In genomic region chr7:24885305-24885704, GRCh38 we compare ENCODE assay signal across 14 cellular contexts.
DNase-seq lines count a peak whose midpoint lies in the region; ATAC-seq and TF ChIP-seq lines count a peak whose summit lies in the region.
"Had no signal": no experiment of that assay in that cellular context is flagged by ENCODE, and none has a peak within 500 bp of the region (broad histone marks: within the 10 kb centered on the region; RNA-seq: fewer than 3 reads in every experiment).

No MANE protein-coding gene starts in this region.

- no peaks in the 10 kb centered on the region for H3K9me2 ChIP-seq in Karpas-422 (replicated peaks; ENCODE audit: insufficient read depth, low read length)

- no peaks in the 10 kb centered on the region for H4K20me1 ChIP-seq in Karpas-422 (ENCODE audit: insufficient read depth, low read depth, low read length)

- H2AFZ ChIP-seq in Karpas-422 (ENCODE audit: low read length), result no peak overlapping the region

- peak; percentile 44 for DNase-seq in DMS53 treated with DMSO at 0.1 percent for 48 hours (lab: John Stamatoyannopoulos, UW; ENCODE audit: unreplicated experiment)
- DNase-seq in Karpas-422, result peak; percentile 65
- DNase-seq in NCI-H82 treated with DMSO at 0.1 percent for 48 hours (lab: John Stamatoyannopoulos, UW; ENCODE audit: unreplicated experiment), result peak; percentile 9
- no peak for DNase-seq in left lobe of liver (ENCODE audit: low spot score)
- no peak for DNase-seq in activated CD8-positive, alpha-beta memory T cell treated with anti-CD3 and anti-CD28 coated beads for 24 hours
- no peak for DNase-seq in WTC11 (ENCODE audit: low spot score)
- DNase-seq: activated gamma-delta T cell; HFFc6; kidney glomerular epithelial cell; ovary; stimulated activated naive CD4-positive, alpha-beta T cell had no signal

- peaks cover 79% of the 10 kb centered on the region for H3K79me2 ChIP-seq in Karpas-422 (ENCODE audit: low read length)

- CTCF ChIA-PET in WTC11 (lab: Charles Lee), result interaction anchor here (1.0 to 1.5 kb wide), 2 partner anchors 73 to 209 kb away, joined by 3 to 4 read pairs; no protein-coding TSS in a partner anchor

- POLR2A ChIA-PET in WTC11 (lab: Charles Lee), result no interaction called here

- no peak for TF ChIP-seq CTCF in WTC11 (IDR thresholded peaks at IDR 0.05)

- ATAC-seq in left lobe of liver, result peak; percentile 44
- ATAC-seq in HG03280 (IDR thresholded peaks at IDR 0.05; ENCODE audit: unreplicated experiment), result no peak
- no peak for ATAC-seq in WTC11

- H3K4me3 ChIP-seq in Karpas-422 (ENCODE audit: low read length), result no peak overlapping the region
- H3K4me3 ChIP-seq: ovary, SJSA1, smooth muscle cell had no signal

- H3K4me3 Mint-ChIP-seq in WTC11, result no peak overlapping the region
- H3K4me3 Mint-ChIP-seq: HFFc6 had no signal

- no peak overlapping the region for H3K27ac Mint-ChIP-seq in WTC11

- peak overlapping the region; percentile 99 for H3K27ac ChIP-seq in Karpas-422 (ENCODE audit: low read length)
- H3K27ac ChIP-seq: ovary, SJSA1 had no signal

- H3K9me3 Mint-ChIP-seq in WTC11, result no peaks in the 10 kb centered on the region
- H3K9me3 Mint-ChIP-seq: HFFc6 had no signal

- H3K9me3 ChIP-seq in Karpas-422 (ENCODE audit: low read length), result no peaks in the 10 kb centered on the region
- H3K9me3 ChIP-seq: ovary, SJSA1 had no signal

- H3K9ac ChIP-seq in Karpas-422 (ENCODE audit: low read length), result peak overlapping the region; percentile 7

- peaks cover 100% of the 10 kb centered on the region for H3K4me1 ChIP-seq in Karpas-422 (ENCODE audit: low read length)

- peaks cover 32% of the 10 kb centered on the region for H3K36me3 ChIP-seq in Karpas-422 (ENCODE audit: insufficient read depth, low read length)
- H3K36me3 ChIP-seq: ovary, SJSA1 had no signal

- H3K27me3 Mint-ChIP-seq in WTC11 (ENCODE audit: low read depth), result no peaks in the 10 kb centered on the region

- no peaks in the 10 kb centered on the region for H3K27me3 ChIP-seq in Karpas-422 (ENCODE audit: low read length)
- H3K27me3 ChIP-seq: ovary, SJSA1 had no signal

- peaks cover 41% of the 10 kb centered on the region for H3K4me1 Mint-ChIP-seq in WTC11

- H3K36me3 Mint-ChIP-seq in WTC11, result no peaks in the 10 kb centered on the region

- H3K4me2 ChIP-seq in Karpas-422 (ENCODE audit: low read depth, low read length, poor library complexity, severe bottlenecking), result peak overlapping the region; percentile 71
- H3K4me2 ChIP-seq: smooth muscle cell had no signal

TF ChIP-seq in WTC11, 78 proteins besides CTCF, POLR2A, EP300 and RAD21:
- TF ChIP-seq ZNF219 (CRISPR knock-in tag; IDR thresholded peaks at IDR 0.05; ENCODE audit: borderline replicate concordance) (no peak), CREM (CRISPR knock-in tag; IDR thresholded peaks at IDR 0.05) (no peak), USF1 (CRISPR knock-in tag; IDR thresholded peaks at IDR 0.05) (no peak), MXD4 (CRISPR knock-in tag; IDR thresholded peaks at IDR 0.05; ENCODE audit: borderline replicate concordance) (no peak), CREB1 (CRISPR knock-in tag; IDR thresholded peaks at IDR 0.05) (no peak), NFYB (CRISPR knock-in tag; conservative IDR thresholded peaks at IDR 0.05; ENCODE audit: low read depth) (no peak), RORB (CRISPR knock-in tag; IDR thresholded peaks at IDR 0.05) (no peak), CBFB (CRISPR knock-in tag; IDR thresholded peaks at IDR 0.05; ENCODE audit: low read depth) (no peak), ZNF138 (CRISPR knock-in tag; conservative IDR thresholded peaks at IDR 0.05) (no peak), ATF3 (CRISPR knock-in tag; conservative IDR thresholded peaks at IDR 0.05) (no peak), ETV6 (CRISPR knock-in tag; IDR thresholded peaks at IDR 0.05) (no peak), ZNF121 (CRISPR knock-in tag; IDR thresholded peaks at IDR 0.05) (no peak), OVOL2 (CRISPR knock-in tag; IDR thresholded peaks at IDR 0.05; ENCODE audit: borderline replicate concordance) (no peak), ZNF232 (CRISPR knock-in tag; IDR thresholded peaks at IDR 0.05) (no peak), SMAD3 (CRISPR knock-in tag; IDR thresholded peaks at IDR 0.05; ENCODE audit: borderline replicate concordance) (no peak), SP1 (CRISPR knock-in tag; conservative IDR thresholded peaks at IDR 0.05) (no peak)
- TF ChIP-seq, protein P1, sequence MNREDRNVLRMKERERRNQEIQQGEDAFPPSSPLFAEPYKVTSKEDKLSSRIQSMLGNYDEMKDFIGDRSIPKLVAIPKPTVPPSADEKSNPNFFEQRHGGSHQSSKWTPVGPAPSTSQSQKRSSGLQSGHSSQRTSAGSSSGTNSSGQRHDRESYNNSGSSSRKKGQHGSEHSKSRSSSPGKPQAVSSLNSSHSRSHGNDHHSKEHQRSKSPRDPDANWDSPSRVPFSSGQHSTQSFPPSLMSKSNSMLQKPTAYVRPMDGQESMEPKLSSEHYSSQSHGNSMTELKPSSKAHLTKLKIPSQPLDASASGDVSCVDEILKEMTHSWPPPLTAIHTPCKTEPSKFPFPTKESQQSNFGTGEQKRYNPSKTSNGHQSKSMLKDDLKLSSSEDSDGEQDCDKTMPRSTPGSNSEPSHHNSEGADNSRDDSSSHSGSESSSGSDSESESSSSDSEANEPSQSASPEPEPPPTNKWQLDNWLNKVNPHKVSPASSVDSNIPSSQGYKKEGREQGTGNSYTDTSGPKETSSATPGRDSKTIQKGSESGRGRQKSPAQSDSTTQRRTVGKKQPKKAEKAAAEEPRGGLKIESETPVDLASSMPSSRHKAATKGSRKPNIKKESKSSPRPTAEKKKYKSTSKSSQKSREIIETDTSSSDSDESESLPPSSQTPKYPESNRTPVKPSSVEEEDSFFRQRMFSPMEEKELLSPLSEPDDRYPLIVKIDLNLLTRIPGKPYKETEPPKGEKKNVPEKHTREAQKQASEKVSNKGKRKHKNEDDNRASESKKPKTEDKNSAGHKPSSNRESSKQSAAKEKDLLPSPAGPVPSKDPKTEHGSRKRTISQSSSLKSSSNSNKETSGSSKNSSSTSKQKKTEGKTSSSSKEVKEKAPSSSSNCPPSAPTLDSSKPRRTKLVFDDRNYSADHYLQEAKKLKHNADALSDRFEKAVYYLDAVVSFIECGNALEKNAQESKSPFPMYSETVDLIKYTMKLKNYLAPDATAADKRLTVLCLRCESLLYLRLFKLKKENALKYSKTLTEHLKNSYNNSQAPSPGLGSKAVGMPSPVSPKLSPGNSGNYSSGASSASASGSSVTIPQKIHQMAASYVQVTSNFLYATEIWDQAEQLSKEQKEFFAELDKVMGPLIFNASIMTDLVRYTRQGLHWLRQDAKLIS (CRISPR knock-in tag; IDR thresholded peaks at IDR 0.05; ENCODE audit: borderline replicate concordance), result no peak
- TF ChIP-seq, protein P2, sequence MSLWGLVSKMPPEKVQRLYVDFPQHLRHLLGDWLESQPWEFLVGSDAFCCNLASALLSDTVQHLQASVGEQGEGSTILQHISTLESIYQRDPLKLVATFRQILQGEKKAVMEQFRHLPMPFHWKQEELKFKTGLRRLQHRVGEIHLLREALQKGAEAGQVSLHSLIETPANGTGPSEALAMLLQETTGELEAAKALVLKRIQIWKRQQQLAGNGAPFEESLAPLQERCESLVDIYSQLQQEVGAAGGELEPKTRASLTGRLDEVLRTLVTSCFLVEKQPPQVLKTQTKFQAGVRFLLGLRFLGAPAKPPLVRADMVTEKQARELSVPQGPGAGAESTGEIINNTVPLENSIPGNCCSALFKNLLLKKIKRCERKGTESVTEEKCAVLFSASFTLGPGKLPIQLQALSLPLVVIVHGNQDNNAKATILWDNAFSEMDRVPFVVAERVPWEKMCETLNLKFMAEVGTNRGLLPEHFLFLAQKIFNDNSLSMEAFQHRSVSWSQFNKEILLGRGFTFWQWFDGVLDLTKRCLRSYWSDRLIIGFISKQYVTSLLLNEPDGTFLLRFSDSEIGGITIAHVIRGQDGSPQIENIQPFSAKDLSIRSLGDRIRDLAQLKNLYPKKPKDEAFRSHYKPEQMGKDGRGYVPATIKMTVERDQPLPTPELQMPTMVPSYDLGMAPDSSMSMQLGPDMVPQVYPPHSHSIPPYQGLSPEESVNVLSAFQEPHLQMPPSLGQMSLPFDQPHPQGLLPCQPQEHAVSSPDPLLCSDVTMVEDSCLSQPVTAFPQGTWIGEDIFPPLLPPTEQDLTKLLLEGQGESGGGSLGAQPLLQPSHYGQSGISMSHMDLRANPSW (CRISPR knock-in tag; conservative IDR thresholded peaks at IDR 0.05; ENCODE audit: low read depth), result no peak

Comparison
In these comparisons a context has a peak if more than half of its experiments do, and no peak if none do; other contexts are left out.
1. DNase-seq: peak in DMS53 treated with DMSO at 0.1 percent for 48 hours (single experiment), Karpas-422 (single experiment) and NCI-H82 treated with DMSO at 0.1 percent for 48 hours (single experiment); none in left lobe of liver (single experiment), activated CD8-positive, alpha-beta memory T cell treated with anti-CD3 and anti-CD28 coated beads for 24 hours (single experiment) and WTC11 (single experiment).